ENCODE assay signal across 9 cellular contexts in genomic region chr2:169572821-169573159, GRCh38. TPM values are rescaled to one million over a fixed set of nuclear protein-coding genes. Genes with fewer than 3 reads are reported as not detected.
DNase-seq lines count a peak whose midpoint lies in the region; ATAC-seq and TF ChIP-seq lines count a peak whose summit lies in the region.
"Had no signal": no experiment of that assay in that cellular context is flagged by ENCODE, and none has a peak within 500 bp of the region (broad histone marks: within the 10 kb centered on the region; RNA-seq: fewer than 3 reads in every experiment).

No MANE protein-coding gene starts in this region.

- intact Hi-C loops in dorsolateral prefrontal cortex (cut with DNase I), result loop anchor here in 1 of 2 donors (1.0 kb wide), 1 partner anchor 12 kb away; the partner anchor contains the start of gene PPIG

- no peaks in the 10 kb centered on the region for H3K27me3 ChIP-seq in dorsolateral prefrontal cortex

- H3K4me3 ChIP-seq in AG10803 (ENCODE audit: low read length), result peak overlapping the region; percentile 87
- peak overlapping the region; percentile 50 to 95 (median 79) for H3K4me3 ChIP-seq in dorsolateral prefrontal cortex

- H3K4me1 Mint-ChIP-seq in natural killer cell treated with Interleukin-12 subunit alpha and Interleukin-12 subunit beta and Interleukin-15 and Interleukin-18, amount 100 ng/mL, for 72 hours (ENCODE audit: low read depth in 2 of 2), result peaks cover 15 to 18% of the 10 kb centered on the region in 2 donors

- peaks cover 29% of the 10 kb centered on the region for H3K36me3 ChIP-seq in KOPT-K1 (ENCODE audit: insufficient read depth, low read length)

- no peaks in the 10 kb centered on the region for H3K9me3 ChIP-seq in KOPT-K1 (ENCODE audit: insufficient read depth, low read length, poor library complexity, severe bottlenecking)

- peak overlapping the region; percentile 79 to 95 for H3K27ac Mint-ChIP-seq in natural killer cell treated with Interleukin-12 subunit alpha and Interleukin-12 subunit beta and Interleukin-15 and Interleukin-18, amount 100 ng/mL, for 72 hours

- DNase-seq in AG10803 (ENCODE audit: low read depth) (no peak), dorsolateral prefrontal cortex (no peak), foreskin melanocyte (no peak), HUDEP-2 (lab: John Stamatoyannopoulos, UW; ENCODE audit: unreplicated experiment in 76 of 76) (no peak)
- DNase-seq in natural killer cell treated with Interleukin-12 subunit alpha and Interleukin-12 subunit beta and Interleukin-15 and Interleukin-18, amount 100 ng/mL, for 72 hours (ENCODE audit: low spot score), result no peak
- no peak for DNase-seq in activated CD4-positive, CD25-positive, alpha-beta regulatory T cell (lab: John Stamatoyannopoulos, UW)
- DNase-seq: stimulated activated naive CD4-positive, alpha-beta T cell treated with Interleukin-2 at 50 U/mL for 16 hours had no signal

- H3K36me3 Mint-ChIP-seq in natural killer cell treated with Interleukin-12 subunit alpha and Interleukin-12 subunit beta and Interleukin-15 and Interleukin-18, amount 100 ng/mL, for 72 hours, result peaks cover 5% of the 10 kb centered on the region

- no peaks in the 10 kb centered on the region for H3K9me3 Mint-ChIP-seq in natural killer cell treated with Interleukin-12 subunit alpha and Interleukin-12 subunit beta and Interleukin-15 and Interleukin-18, amount 100 ng/mL, for 72 hours

- no peak for ATAC-seq in natural killer cell treated with Interleukin-12 subunit alpha and Interleukin-12 subunit beta and Interleukin-15 and Interleukin-18, amount 100 ng/mL, for 72 hours
- no peak for ATAC-seq in GM19395 (IDR thresholded peaks at IDR 0.05; ENCODE audit: unreplicated experiment)

- TF ChIP-seq CTCF in AG10803 (conservative IDR thresholded peaks at IDR 0.05; ENCODE audit: low read length) (no peak), dorsolateral prefrontal cortex (IDR thresholded peaks at IDR 0.05 in 54 of 56, conservative IDR thresholded peaks at IDR 0.05 in 2 of 56; ENCODE audit: low read depth in 1 of 56, partially characterized antibody in 56 of 56) (no peak)

- H3K27me3 Mint-ChIP-seq in natural killer cell treated with Interleukin-12 subunit alpha and Interleukin-12 subunit beta and Interleukin-15 and Interleukin-18, amount 100 ng/mL, for 72 hours, result peaks cover 0 to 2% of the 10 kb centered on the region in 2 donors

- H3K4me3 Mint-ChIP-seq in natural killer cell treated with Interleukin-12 subunit alpha and Interleukin-12 subunit beta and Interleukin-15 and Interleukin-18, amount 100 ng/mL, for 72 hours, result peak overlapping the region; percentile 99

- H3K27ac ChIP-seq in KOPT-K1 (ENCODE audit: low read depth, low read length, poor library complexity, severe bottlenecking) (peak overlapping the region; percentile 73), dorsolateral prefrontal cortex (peak overlapping the region in 3 of 59 donors; percentile 71 to 85 (median 83))

RNA-seq across cellular contexts. Expression of gene FASTKD1, which starts 0.9 kb away (rescaled TPM):
- 10 to 100 TPM; 36.9 to 85.3 (median 55.5) TPM for total RNA-seq in dorsolateral prefrontal cortex
- 10 to 100 TPM; 37.7 to 61.7 TPM for total RNA-seq in natural killer cell treated with Interleukin-12 subunit alpha and Interleukin-12 subunit beta and Interleukin-15 and Interleukin-18, amount 100 ng/mL, for 72 hours

RNA-seq across cellular contexts. Expression of gene PPIG, which starts 11.4 kb away (rescaled TPM):
- 10 to 100 TPM; 49.0 to 86.8 (median 70.5) TPM for total RNA-seq in dorsolateral prefrontal cortex
- total RNA-seq in natural killer cell treated with Interleukin-12 subunit alpha and Interleukin-12 subunit beta and Interleukin-15 and Interleukin-18, amount 100 ng/mL, for 72 hours, result 10 to 100 TPM; 42.8 to 66.4 TPM
